In genomic region chr2:206085742-206086445, GRCh38 we compare ENCODE assay signal across 1 cellular context.
A peak's percentile ranks its signal among the peaks of the same experiment; 100 is the strongest.
TF ChIP-seq lines count a peak whose summit lies in the region.

Gene INO80D (minus strand): TSS chr2:206086174. CDS start chr2:206063016, 23,158 bp downstream.

TF ChIP-seq in HepG2, 621 proteins besides CTCF, POLR2A, EP300 and RAD21 (continued from another document and continues in another):
- TF ChIP-seq SOX13 (IDR thresholded peaks at IDR 0.05) (no peak), SOX13 (CRISPR knock-in tag; conservative IDR thresholded peaks at IDR 0.05 in 1 of 2, IDR thresholded peaks at IDR 0.05 in 1 of 2) (no peak), HNRNPK (IDR thresholded peaks at IDR 0.05; ENCODE audit: low read depth, low read length, poor library complexity, severe bottlenecking) (peak; percentile 52), ZNF724P (CRISPR knock-in tag; IDR thresholded peaks at IDR 0.05; ENCODE audit: borderline replicate concordance) (no peak), ATM (IDR thresholded peaks at IDR 0.05; ENCODE audit: borderline replicate concordance) (no peak), THAP8 (CRISPR knock-in tag; IDR thresholded peaks at IDR 0.05; ENCODE audit: borderline replicate concordance) (no peak), PTBP1 (IDR thresholded peaks at IDR 0.05; ENCODE audit: low read depth, low read length, poor library complexity, severe bottlenecking) (peak; percentile 93), RFX3 (CRISPR knock-in tag; IDR thresholded peaks at IDR 0.05) (no peak), HDAC1 (CRISPR knock-in tag; IDR thresholded peaks at IDR 0.05) (peak; percentile 58), SATB2 (CRISPR knock-in tag; IDR thresholded peaks at IDR 0.05) (peak; percentile 19; the same call in 1 of the 2 replicates), ZNF563 (CRISPR knock-in tag; IDR thresholded peaks at IDR 0.05) (peak; percentile 95), MLXIP (CRISPR knock-in tag; IDR thresholded peaks at IDR 0.05; ENCODE audit: borderline replicate concordance) (no peak), TMF1 (CRISPR knock-in tag; IDR thresholded peaks at IDR 0.05; ENCODE audit: low read depth) (peak; percentile 15; the same call in 1 of the 2 replicates), SMAD3 (CRISPR knock-in tag; IDR thresholded peaks at IDR 0.05) (no peak; the same call in 1 of the 2 replicates), NFE2 (CRISPR knock-in tag; IDR thresholded peaks at IDR 0.05) (no peak), AKAP8 (CRISPR knock-in tag; IDR thresholded peaks at IDR 0.05) (no peak), TCF12 (IDR thresholded peaks at IDR 0.05) (no peak), TCF12 (CRISPR knock-in tag; IDR thresholded peaks at IDR 0.05) (no peak), MIXL1 (CRISPR knock-in tag; IDR thresholded peaks at IDR 0.05) (no peak), ZNF678 (CRISPR knock-in tag; IDR thresholded peaks at IDR 0.05) (no peak), ZNF772 (CRISPR knock-in tag; IDR thresholded peaks at IDR 0.05) (no peak; the same call in none of the 2 replicates), ZNF160 (CRISPR knock-in tag; IDR thresholded peaks at IDR 0.05) (no peak), KMT2B (CRISPR knock-in tag; IDR thresholded peaks at IDR 0.05) (peak; percentile 70; the same call in 1 of the 2 replicates), CREBL2 (CRISPR knock-in tag; IDR thresholded peaks at IDR 0.05; ENCODE audit: borderline replicate concordance) (no peak), ZMAT3 (CRISPR knock-in tag; conservative IDR thresholded peaks at IDR 0.05) (peak; percentile 90), ETV6 (CRISPR knock-in tag; conservative IDR thresholded peaks at IDR 0.05) (0 out of 2 replicates have a peak, but pooled peaks have one; percentile 32), STAG1 (CRISPR knock-in tag; IDR thresholded peaks at IDR 0.05) (0 out of 2 replicates have a peak, but pooled peaks have one; percentile 5), ZFP37 (CRISPR knock-in tag; IDR thresholded peaks at IDR 0.05; ENCODE audit: borderline replicate concordance) (no peak), IRX3 (CRISPR knock-in tag; IDR thresholded peaks at IDR 0.05; ENCODE audit: borderline replicate concordance, low read depth) (peak; percentile 74), ZFP36 (IDR thresholded peaks at IDR 0.05; ENCODE audit: borderline replicate concordance, low read depth, low read length, partially characterized antibody) (no peak), ZNF326 (CRISPR knock-in tag; IDR thresholded peaks at IDR 0.05; ENCODE audit: borderline replicate concordance) (no peak), ZBTB40 (IDR thresholded peaks at IDR 0.05) (no peak), ZBTB40 (CRISPR knock-in tag; IDR thresholded peaks at IDR 0.05) (peak; percentile 71), ZBTB44 (CRISPR knock-in tag; IDR thresholded peaks at IDR 0.05) (no peak), ZNF282 (IDR thresholded peaks at IDR 0.05; ENCODE audit: partially characterized antibody) (no peak), DPF2 (CRISPR knock-in tag; IDR thresholded peaks at IDR 0.05; ENCODE audit: borderline replicate concordance, low read depth) (no peak), ZNF530 (CRISPR knock-in tag; IDR thresholded peaks at IDR 0.05; ENCODE audit: low read depth) (no peak), ZBTB33 (CRISPR knock-in tag; IDR thresholded peaks at IDR 0.05) (no peak), HDAC2 (CRISPR knock-in tag; IDR thresholded peaks at IDR 0.05) (peak; percentile 38; the same call in 1 of the 2 replicates), HOXA9 (CRISPR knock-in tag; IDR thresholded peaks at IDR 0.05; ENCODE audit: borderline replicate concordance) (peak; percentile 55; the same call in 1 of the 2 replicates), KDM5A (IDR thresholded peaks at IDR 0.05; ENCODE audit: borderline replicate concordance, low read length) (peak; percentile 42; the same call in 1 of the 2 replicates), NFATC3 (CRISPR knock-in tag; IDR thresholded peaks at IDR 0.05) (no peak), HMG20A (CRISPR knock-in tag; IDR thresholded peaks at IDR 0.05; ENCODE audit: borderline replicate concordance) (no peak; the same call in 1 of the 2 replicates), ZNF333 (CRISPR knock-in tag; IDR thresholded peaks at IDR 0.05; ENCODE audit: borderline replicate concordance) (no peak), ZNF235 (CRISPR knock-in tag; IDR thresholded peaks at IDR 0.05; ENCODE audit: borderline replicate concordance) (no peak)
- TF ChIP-seq, protein P1, sequence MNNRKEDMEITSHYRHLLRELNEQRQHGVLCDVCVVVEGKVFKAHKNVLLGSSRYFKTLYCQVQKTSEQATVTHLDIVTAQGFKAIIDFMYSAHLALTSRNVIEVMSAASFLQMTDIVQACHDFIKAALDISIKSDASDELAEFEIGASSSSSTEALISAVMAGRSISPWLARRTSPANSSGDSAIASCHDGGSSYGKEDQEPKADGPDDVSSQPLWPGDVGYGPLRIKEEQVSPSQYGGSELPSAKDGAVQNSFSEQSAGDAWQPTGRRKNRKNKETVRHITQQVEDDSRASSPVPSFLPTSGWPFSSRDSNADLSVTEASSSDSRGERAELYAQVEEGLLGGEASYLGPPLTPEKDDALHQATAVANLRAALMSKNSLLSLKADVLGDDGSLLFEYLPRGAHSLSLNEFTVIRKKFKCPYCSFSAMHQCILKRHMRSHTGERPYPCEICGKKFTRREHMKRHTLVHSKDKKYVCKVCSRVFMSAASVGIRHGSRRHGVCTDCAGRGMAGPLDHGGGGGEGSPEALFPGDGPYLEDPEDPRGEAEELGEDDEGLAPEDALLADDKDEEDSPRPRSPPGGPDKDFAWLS (CRISPR knock-in tag; IDR thresholded peaks at IDR 0.05; ENCODE audit: borderline replicate concordance): peak; percentile 53; the same call in 1 of the 2 replicates
